In the genomic region with DNA sequence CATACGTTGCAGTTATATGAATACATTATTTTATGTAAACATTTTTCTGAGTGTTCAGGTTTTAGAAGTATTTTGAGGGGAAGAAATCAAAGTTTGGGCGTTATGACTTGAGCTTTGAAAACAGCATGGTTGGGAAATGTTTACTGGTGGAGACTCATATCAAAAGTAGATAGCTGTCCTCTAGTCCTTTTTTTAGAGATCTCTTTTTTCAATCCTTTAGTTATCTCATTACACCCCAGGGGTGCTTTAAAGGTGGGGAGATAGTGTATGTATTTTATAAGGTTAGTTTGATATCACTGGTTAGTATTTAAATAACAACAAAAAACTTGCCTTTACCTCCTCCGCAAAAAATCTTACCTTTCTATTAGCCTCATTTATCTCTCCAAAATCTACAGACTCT, we compare ENCODE assay signal across 1 cellular context.
TF ChIP-seq lines count a peak whose summit lies in the region.

No MANE protein-coding gene starts in this region.

TF ChIP-seq in H1, 55 proteins besides CTCF, POLR2A, EP300 and RAD21:
- TF ChIP-seq BRCA1 (IDR thresholded peaks at IDR 0.05; ENCODE audit: low read depth, low read length) (no peak), SIN3A (conservative IDR thresholded peaks at IDR 0.05 in 1 of 2, IDR thresholded peaks at IDR 0.05 in 1 of 2; ENCODE audit: low read depth in 1 of 2, low read length in 2 of 2) (no peak), SRF (IDR thresholded peaks at IDR 0.05; ENCODE audit: low read depth, low read length) (no peak), CREB1 (IDR thresholded peaks at IDR 0.05) (no peak)
TF ChIP-seq in H1: peak in this region for 0.
